18 cellular contexts compared by ENCODE assay signal in genomic region chrX:135888230-135888629, GRCh38. TPM values are rescaled to one million over a fixed set of nuclear protein-coding genes. Genes with fewer than 3 reads are reported as not detected.
"Had no signal": no experiment of that assay in that cellular context is flagged by ENCODE, and none has a peak within 500 bp of the region (broad histone marks: within the 10 kb centered on the region; RNA-seq: fewer than 3 reads in every experiment).

No MANE protein-coding gene starts in this region.

RNA-seq across cellular contexts. Expression of gene CT45A10, which starts 5.0 kb away (rescaled TPM):
- total RNA-seq: activated B cell treated with CpG ODN at 0.5 μM for 24 hours; activated CD4-positive, alpha-beta memory T cell treated with anti-CD3 and anti-CD28 coated beads for 36 hours; activated CD4-positive, alpha-beta T cell treated with anti-CD3 and anti-CD28 coated beads, Interleukin-2, amount 10 ng/mL, durations not matched to agents 24 days and 14 days; activated CD8-positive, alpha-beta memory T cell treated with anti-CD3 and anti-CD28 coated beads, Interleukin-2, amount 10 ng/mL, durations not matched to agents 7 days and 5 days; activated CD8-positive, alpha-beta T cell treated with anti-CD3 and anti-CD28 coated beads, Interleukin-2, amount 10 ng/mL, durations not matched to agents 7 days and 5 days; activated naive CD4-positive, alpha-beta T cell treated with anti-CD3 and anti-CD28 coated beads for 36 hours; activated naive CD4-positive, alpha-beta T cell treated with anti-CD3 and anti-CD28 coated beads, Interleukin-2, amount 50 U/mL, for 72 hours; activated naive CD8-positive, alpha-beta T cell treated with anti-CD3 and anti-CD28 coated beads for 36 hours; activated T-cell treated with anti-CD3 and anti-CD28 coated beads, Interleukin-2, amount 50 U/mL, for 4 hours; activated T-cell treated with anti-CD3 and anti-CD28 coated beads, Interleukin-2, amount 50 U/mL, for 72 hours; activated T-helper 1 cell treated with anti-CD3 and anti-CD28 coated beads, Interleukin-12 subunit alpha, Interleukin-12 subunit beta, Interleukin-2, Interleukin-4 antibody, amounts not matched to agents 30 ng/mL and 10 ng/mL and 1 ng/mL, durations not matched to agents 14 hours and 24 hours and 36 hours; activated T-helper 17 cell treated with anti-CD3 and anti-CD28 coated beads, Interleukin-2, amount 50 U/mL, for 72 hours; adrenal gland; aorta; astrocyte; body of pancreas; breast epithelium; cardiac septum had no signal
- polyA plus RNA-seq: adrenal gland, aorta had no signal

RNA-seq across cellular contexts. Expression of gene SAGE1, which starts 5.3 kb away (rescaled TPM):
- total RNA-seq: activated B cell treated with CpG ODN at 0.5 μM for 24 hours; activated CD4-positive, alpha-beta memory T cell treated with anti-CD3 and anti-CD28 coated beads for 36 hours; activated CD4-positive, alpha-beta T cell treated with anti-CD3 and anti-CD28 coated beads, Interleukin-2, amount 10 ng/mL, durations not matched to agents 24 days and 14 days; activated CD8-positive, alpha-beta memory T cell treated with anti-CD3 and anti-CD28 coated beads, Interleukin-2, amount 10 ng/mL, durations not matched to agents 7 days and 5 days; activated CD8-positive, alpha-beta T cell treated with anti-CD3 and anti-CD28 coated beads, Interleukin-2, amount 10 ng/mL, durations not matched to agents 7 days and 5 days; activated naive CD4-positive, alpha-beta T cell treated with anti-CD3 and anti-CD28 coated beads for 36 hours; activated naive CD4-positive, alpha-beta T cell treated with anti-CD3 and anti-CD28 coated beads, Interleukin-2, amount 50 U/mL, for 72 hours; activated naive CD8-positive, alpha-beta T cell treated with anti-CD3 and anti-CD28 coated beads for 36 hours; activated T-cell treated with anti-CD3 and anti-CD28 coated beads, Interleukin-2, amount 50 U/mL, for 4 hours; activated T-cell treated with anti-CD3 and anti-CD28 coated beads, Interleukin-2, amount 50 U/mL, for 72 hours; activated T-helper 1 cell treated with anti-CD3 and anti-CD28 coated beads, Interleukin-12 subunit alpha, Interleukin-12 subunit beta, Interleukin-2, Interleukin-4 antibody, amounts not matched to agents 30 ng/mL and 10 ng/mL and 1 ng/mL, durations not matched to agents 14 hours and 24 hours and 36 hours; activated T-helper 17 cell treated with anti-CD3 and anti-CD28 coated beads, Interleukin-2, amount 50 U/mL, for 72 hours; adrenal gland; aorta; astrocyte; body of pancreas; breast epithelium; cardiac septum had no signal
- polyA plus RNA-seq: aorta had no signal

RNA-seq across cellular contexts. Expression of gene CT45A9, which starts 16.6 kb away (rescaled TPM):
- total RNA-seq: activated B cell treated with CpG ODN at 0.5 μM for 24 hours; activated CD4-positive, alpha-beta memory T cell treated with anti-CD3 and anti-CD28 coated beads for 36 hours; activated CD4-positive, alpha-beta T cell treated with anti-CD3 and anti-CD28 coated beads, Interleukin-2, amount 10 ng/mL, durations not matched to agents 24 days and 14 days; activated CD8-positive, alpha-beta memory T cell treated with anti-CD3 and anti-CD28 coated beads, Interleukin-2, amount 10 ng/mL, durations not matched to agents 7 days and 5 days; activated CD8-positive, alpha-beta T cell treated with anti-CD3 and anti-CD28 coated beads, Interleukin-2, amount 10 ng/mL, durations not matched to agents 7 days and 5 days; activated naive CD4-positive, alpha-beta T cell treated with anti-CD3 and anti-CD28 coated beads for 36 hours; activated naive CD4-positive, alpha-beta T cell treated with anti-CD3 and anti-CD28 coated beads, Interleukin-2, amount 50 U/mL, for 72 hours; activated naive CD8-positive, alpha-beta T cell treated with anti-CD3 and anti-CD28 coated beads for 36 hours; activated T-cell treated with anti-CD3 and anti-CD28 coated beads, Interleukin-2, amount 50 U/mL, for 4 hours; activated T-cell treated with anti-CD3 and anti-CD28 coated beads, Interleukin-2, amount 50 U/mL, for 72 hours; activated T-helper 1 cell treated with anti-CD3 and anti-CD28 coated beads, Interleukin-12 subunit alpha, Interleukin-12 subunit beta, Interleukin-2, Interleukin-4 antibody, amounts not matched to agents 30 ng/mL and 10 ng/mL and 1 ng/mL, durations not matched to agents 14 hours and 24 hours and 36 hours; activated T-helper 17 cell treated with anti-CD3 and anti-CD28 coated beads, Interleukin-2, amount 50 U/mL, for 72 hours; adrenal gland; aorta; astrocyte; body of pancreas; breast epithelium; cardiac septum had no signal
- polyA plus RNA-seq: adrenal gland, aorta had no signal

RNA-seq across cellular contexts. Expression of gene CT45A8, which starts 33.9 kb away (rescaled TPM):
- total RNA-seq: activated B cell treated with CpG ODN at 0.5 μM for 24 hours; activated CD4-positive, alpha-beta memory T cell treated with anti-CD3 and anti-CD28 coated beads for 36 hours; activated CD4-positive, alpha-beta T cell treated with anti-CD3 and anti-CD28 coated beads, Interleukin-2, amount 10 ng/mL, durations not matched to agents 24 days and 14 days; activated CD8-positive, alpha-beta memory T cell treated with anti-CD3 and anti-CD28 coated beads, Interleukin-2, amount 10 ng/mL, durations not matched to agents 7 days and 5 days; activated CD8-positive, alpha-beta T cell treated with anti-CD3 and anti-CD28 coated beads, Interleukin-2, amount 10 ng/mL, durations not matched to agents 7 days and 5 days; activated naive CD4-positive, alpha-beta T cell treated with anti-CD3 and anti-CD28 coated beads for 36 hours; activated naive CD4-positive, alpha-beta T cell treated with anti-CD3 and anti-CD28 coated beads, Interleukin-2, amount 50 U/mL, for 72 hours; activated naive CD8-positive, alpha-beta T cell treated with anti-CD3 and anti-CD28 coated beads for 36 hours; activated T-cell treated with anti-CD3 and anti-CD28 coated beads, Interleukin-2, amount 50 U/mL, for 4 hours; activated T-cell treated with anti-CD3 and anti-CD28 coated beads, Interleukin-2, amount 50 U/mL, for 72 hours; activated T-helper 1 cell treated with anti-CD3 and anti-CD28 coated beads, Interleukin-12 subunit alpha, Interleukin-12 subunit beta, Interleukin-2, Interleukin-4 antibody, amounts not matched to agents 30 ng/mL and 10 ng/mL and 1 ng/mL, durations not matched to agents 14 hours and 24 hours and 36 hours; activated T-helper 17 cell treated with anti-CD3 and anti-CD28 coated beads, Interleukin-2, amount 50 U/mL, for 72 hours; adrenal gland; aorta; astrocyte; body of pancreas; breast epithelium; cardiac septum had no signal
- polyA plus RNA-seq: adrenal gland, aorta had no signal

RNA-seq across cellular contexts. Expression of gene CT45A7, which starts 51.1 kb away (rescaled TPM):
- total RNA-seq: activated B cell treated with CpG ODN at 0.5 μM for 24 hours; activated CD4-positive, alpha-beta memory T cell treated with anti-CD3 and anti-CD28 coated beads for 36 hours; activated CD4-positive, alpha-beta T cell treated with anti-CD3 and anti-CD28 coated beads, Interleukin-2, amount 10 ng/mL, durations not matched to agents 24 days and 14 days; activated CD8-positive, alpha-beta memory T cell treated with anti-CD3 and anti-CD28 coated beads, Interleukin-2, amount 10 ng/mL, durations not matched to agents 7 days and 5 days; activated CD8-positive, alpha-beta T cell treated with anti-CD3 and anti-CD28 coated beads, Interleukin-2, amount 10 ng/mL, durations not matched to agents 7 days and 5 days; activated naive CD4-positive, alpha-beta T cell treated with anti-CD3 and anti-CD28 coated beads for 36 hours; activated naive CD4-positive, alpha-beta T cell treated with anti-CD3 and anti-CD28 coated beads, Interleukin-2, amount 50 U/mL, for 72 hours; activated naive CD8-positive, alpha-beta T cell treated with anti-CD3 and anti-CD28 coated beads for 36 hours; activated T-cell treated with anti-CD3 and anti-CD28 coated beads, Interleukin-2, amount 50 U/mL, for 4 hours; activated T-cell treated with anti-CD3 and anti-CD28 coated beads, Interleukin-2, amount 50 U/mL, for 72 hours; activated T-helper 1 cell treated with anti-CD3 and anti-CD28 coated beads, Interleukin-12 subunit alpha, Interleukin-12 subunit beta, Interleukin-2, Interleukin-4 antibody, amounts not matched to agents 30 ng/mL and 10 ng/mL and 1 ng/mL, durations not matched to agents 14 hours and 24 hours and 36 hours; activated T-helper 17 cell treated with anti-CD3 and anti-CD28 coated beads, Interleukin-2, amount 50 U/mL, for 72 hours; adrenal gland; aorta; astrocyte; body of pancreas; breast epithelium; cardiac septum had no signal
- polyA plus RNA-seq: adrenal gland, aorta had no signal
